In genomic region chr7:73682745-73683055, GRCh38 we compare ENCODE assay signal across 1 cellular context.
TF ChIP-seq lines count a peak whose summit lies in the region.

No MANE protein-coding gene starts in this region.

TF ChIP-seq in H1, 55 proteins besides CTCF, POLR2A, EP300 and RAD21:
- TF ChIP-seq, protein P1, sequence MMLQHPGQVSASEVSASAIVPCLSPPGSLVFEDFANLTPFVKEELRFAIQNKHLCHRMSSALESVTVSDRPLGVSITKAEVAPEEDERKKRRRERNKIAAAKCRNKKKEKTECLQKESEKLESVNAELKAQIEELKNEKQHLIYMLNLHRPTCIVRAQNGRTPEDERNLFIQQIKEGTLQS (IDR thresholded peaks at IDR 0.05; ENCODE audit: insufficient read depth, low read depth, low read length), result no peak
- no peak for TF ChIP-seq GABPA (IDR thresholded peaks at IDR 0.05; ENCODE audit: borderline replicate concordance, insufficient read depth, low read length)
- TF ChIP-seq, protein P2, sequence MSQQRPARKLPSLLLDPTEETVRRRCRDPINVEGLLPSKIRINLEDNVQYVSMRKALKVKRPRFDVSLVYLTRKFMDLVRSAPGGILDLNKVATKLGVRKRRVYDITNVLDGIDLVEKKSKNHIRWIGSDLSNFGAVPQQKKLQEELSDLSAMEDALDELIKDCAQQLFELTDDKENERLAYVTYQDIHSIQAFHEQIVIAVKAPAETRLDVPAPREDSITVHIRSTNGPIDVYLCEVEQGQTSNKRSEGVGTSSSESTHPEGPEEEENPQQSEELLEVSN (IDR thresholded peaks at IDR 0.05), result peak; percentile 40
- no peak for TF ChIP-seq SIX5 (IDR thresholded peaks at IDR 0.05; ENCODE audit: low read depth, low read length)
TF ChIP-seq in H1: peak in this region for 1.
